In genomic region chr20:63009044-63009961, GRCh38 we compare ENCODE assay signal across 8 cellular contexts. TPM values are rescaled to one million over a fixed set of nuclear protein-coding genes. Genes with fewer than 3 reads are reported as not detected.
DNase-seq lines count a peak whose midpoint lies in the region; FAIRE-seq and TF ChIP-seq lines count a peak whose summit lies in the region.

No MANE protein-coding gene starts in this region.

- peaks cover 83% of the 10 kb centered on the region for H3K27me3 ChIP-seq in cardiac muscle cell

- H3K27ac ChIP-seq in cardiac muscle cell: no peak overlapping the region

- TF ChIP-seq POLR2A in H54 (IDR thresholded peaks at IDR 0.05; ENCODE audit: low read depth, low read length): no peak

- no peaks in the 10 kb centered on the region for H3K9me3 ChIP-seq in cardiac muscle cell (ENCODE audit: low read depth)

- H3K4me1 ChIP-seq in cardiac muscle cell (ENCODE audit: low read depth): peaks cover 3% of the 10 kb centered on the region

- no peak for FAIRE-seq in H54 (lab: Jason Lieb, UNC)

- no peaks in the 10 kb centered on the region for H3K36me3 ChIP-seq in cardiac muscle cell

- H3K4me3 ChIP-seq in cardiac muscle cell: no peak overlapping the region

- peak; percentile 98 for DNase-seq in H54 (ENCODE audit: insufficient read length, low spot score)
- peak; percentile 72 for DNase-seq in LoVo (ENCODE audit: low spot score)
- DNase-seq in SKM-1 (lab: John Stamatoyannopoulos, UW; ENCODE audit: unreplicated experiment): peak; percentile 45
- peak; percentile 85 for DNase-seq in activated naive CD4-positive, alpha-beta T cell treated with anti-CD3 and anti-CD28 coated beads, Interleukin-2, amount 50 U/mL, for 16 hours
- peak; percentile 70 to 78 for DNase-seq in cardiac muscle cell (ENCODE audit: low read depth in 1 of 2, low spot score in 1 of 2)
- DNase-seq in retina: peak; percentile 91
- no peak for DNase-seq in mesenteric fat pad (ENCODE audit: low spot score)

- peak; percentile 2 for TF ChIP-seq CTCF in GM12801 (IDR thresholded peaks at IDR 0.05; ENCODE audit: extremely low read depth, insufficient read length)
- peak; percentile 92 for TF ChIP-seq CTCF in cardiac muscle cell (IDR thresholded peaks at IDR 0.05; ENCODE audit: low read depth, low read length)

RNA-seq across cellular contexts. Expression of gene BHLHE23, which starts 2.5 kb away (rescaled TPM):
- not detected in 2 replicates for total RNA-seq in cardiac muscle cell
- not detected in 2 replicates for polyA plus RNA-seq in cardiac muscle cell
- total RNA-seq in mesenteric fat pad: not detected

RNA-seq across cellular contexts. Expression of gene SLC17A9, which starts 56.8 kb away (rescaled TPM):
- total RNA-seq in cardiac muscle cell (2.5 and 3.2 TPM in 2 replicates), mesenteric fat pad (12.7 TPM)
- polyA plus RNA-seq in cardiac muscle cell: 1.8 and 4.1 TPM in 2 replicates
